1 cellular context compared by ENCODE assay signal in the genomic region with DNA sequence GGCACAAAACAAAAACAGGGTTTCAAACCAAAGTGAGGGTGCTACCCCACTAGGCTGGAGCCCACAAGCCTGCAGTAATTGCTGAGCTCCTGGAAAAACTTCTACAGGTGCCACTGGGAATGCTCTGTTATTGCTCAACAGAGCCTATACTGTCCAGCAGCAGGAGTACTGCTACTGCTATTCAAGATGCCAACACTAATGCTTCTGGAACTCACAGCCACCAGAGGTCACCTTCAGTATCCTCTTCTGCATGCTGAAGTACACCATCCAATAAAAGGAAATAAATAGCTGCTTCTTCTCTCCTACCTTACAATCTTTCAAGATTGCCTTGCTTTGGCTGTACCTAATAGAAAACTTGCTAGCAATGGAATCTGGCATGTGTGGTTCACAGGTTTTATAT.
A peak's percentile ranks its signal among the peaks of the same experiment; 100 is the strongest.
TF ChIP-seq lines count a peak whose summit lies in the region.

No MANE protein-coding gene starts in this region.

TF ChIP-seq in SK-N-SH, 30 proteins besides CTCF, POLR2A, EP300 and RAD21:
- TF ChIP-seq GATA2 (CRISPR knock-in tag; IDR thresholded peaks at IDR 0.05): peak; percentile 29; the same call in 1 of the 2 replicates
- TF ChIP-seq RCOR1 (IDR thresholded peaks at IDR 0.05; ENCODE audit: low read length): peak; percentile 34; the same call in 1 of the 2 replicates
- TF ChIP-seq SMC3 (IDR thresholded peaks at IDR 0.05; ENCODE audit: low read depth, low read length): peak; percentile 50
- no peak for TF ChIP-seq RXRA (IDR thresholded peaks at IDR 0.05; ENCODE audit: borderline replicate concordance, low read depth)
- TF ChIP-seq JUND (IDR thresholded peaks at IDR 0.05): 0 out of 2 replicates have a peak, but pooled peaks have one; percentile 6
TF ChIP-seq in SK-N-SH: peak in this region for 4.
